Comparison of ENCODE assay signal across 19 cellular contexts in genomic region chr2:235727891-235728380, GRCh38.
"Had no signal": no experiment of that assay in that cellular context is flagged by ENCODE, and none has a peak within 500 bp of the region (broad histone marks: within the 10 kb centered on the region; RNA-seq: fewer than 3 reads in every experiment).

No MANE protein-coding gene starts in this region.

- H3K4me3 Mint-ChIP-seq: central memory CD8-positive, alpha-beta T cell; effector memory CD8-positive, alpha-beta T cell; naive thymus-derived CD8-positive, alpha-beta T cell; stimulated activated naive B cell treated with anti-CD40 and anti-IgM and Interleukin-4, amounts not matched to agents 10 μg/mL and 1 μg/mL and 100 μg/mL, for 72 hours had no signal

- H3K27ac ChIP-seq: epithelial cell of prostate, esophagus squamous epithelium, pancreas, stomach, tibial artery, upper lobe of right lung, vagina had no signal

- H3K27ac Mint-ChIP-seq: effector memory CD8-positive, alpha-beta T cell; naive thymus-derived CD8-positive, alpha-beta T cell; stimulated activated naive B cell treated with anti-CD40 and anti-IgM and Interleukin-4, amounts not matched to agents 10 μg/mL and 1 μg/mL and 100 μg/mL, for 72 hours had no signal

- H3K4me3 ChIP-seq: esophagus squamous epithelium, heart left ventricle, mucosa of descending colon, pancreas, stomach, tibial artery, upper lobe of right lung, vagina had no signal

- H3K9me3 Mint-ChIP-seq: central memory CD8-positive, alpha-beta T cell; effector memory CD8-positive, alpha-beta T cell; naive thymus-derived CD8-positive, alpha-beta T cell; stimulated activated naive B cell treated with anti-CD40 and anti-IgM and Interleukin-4, amounts not matched to agents 10 μg/mL and 1 μg/mL and 100 μg/mL, for 72 hours had no signal

- H3K4me1 Mint-ChIP-seq: central memory CD8-positive, alpha-beta T cell; naive thymus-derived CD8-positive, alpha-beta T cell; stimulated activated naive B cell treated with anti-CD40 and anti-IgM and Interleukin-4, amounts not matched to agents 10 μg/mL and 1 μg/mL and 100 μg/mL, for 72 hours had no signal

- H3K36me3 ChIP-seq: heart left ventricle, pancreas, tibial artery, upper lobe of right lung, vagina had no signal

- H3K9me3 ChIP-seq: esophagus squamous epithelium, heart left ventricle, mucosa of descending colon, pancreas, stomach, tibial artery, upper lobe of right lung, vagina had no signal

- H3K27me3 Mint-ChIP-seq: central memory CD8-positive, alpha-beta T cell; effector memory CD8-positive, alpha-beta T cell; progenitor cell of endocrine pancreas had no signal

- H3K36me3 Mint-ChIP-seq: naive thymus-derived CD8-positive, alpha-beta T cell; stimulated activated naive B cell treated with anti-CD40 and anti-IgM and Interleukin-4, amounts not matched to agents 10 μg/mL and 1 μg/mL and 100 μg/mL, for 72 hours had no signal

- DNase-seq: effector memory CD8-positive, alpha-beta T cell; esophagus squamous epithelium; foreskin melanocyte; heart left ventricle; left colon; mucosa of descending colon; naive thymus-derived CD8-positive, alpha-beta T cell; occipital lobe; stimulated activated CD4-positive, alpha-beta T cell treated with anti-CD3 and anti-CD28 coated beads, Interleukin-2, amount 100 ng/mL, for 24 hours; stimulated activated CD4-positive, alpha-beta T cell treated with anti-CD3 and anti-CD28 coated beads, Interleukin-4, amount 100 ng/mL, for 4 hours; stimulated activated naive B cell treated with anti-CD40 and anti-IgM and Interleukin-4, amounts not matched to agents 10 μg/mL and 1 μg/mL and 100 μg/mL, for 72 hours; stomach; upper lobe of right lung had no signal

- H3K27me3 ChIP-seq: esophagus squamous epithelium, heart left ventricle, pancreas, stomach, tibial artery, upper lobe of right lung, vagina had no signal

- FAIRE-seq: pancreas had no signal
